ENCODE assay signal across 15 cellular contexts in genomic region chr12:109720152-109720855, GRCh38. TPM values are rescaled to one million over a fixed set of nuclear protein-coding genes. Genes with fewer than 3 reads are reported as not detected.
DNase-seq lines count a peak whose midpoint lies in the region; ATAC-seq, FAIRE-seq and TF ChIP-seq lines count a peak whose summit lies in the region.
"Had no signal": no experiment of that assay in that cellular context is flagged by ENCODE, and none has a peak within 500 bp of the region (broad histone marks: within the 10 kb centered on the region; RNA-seq: fewer than 3 reads in every experiment).

No MANE protein-coding gene starts in this region.

- no peaks in the 10 kb centered on the region for H4K20me1 ChIP-seq in HepG2 (ENCODE audit: insufficient read depth, low read length)

- no peaks in the 10 kb centered on the region for H3K9me3 Mint-ChIP-seq in CD4-positive, alpha-beta T cell
- H3K9me3 Mint-ChIP-seq in T-helper 2 cell treated with Interferon-gamma antibody and Interleukin-4, amounts not matched to agents 5 μg/mL and 100 μg/mL, for 36 hours = no peaks in the 10 kb centered on the region
- H3K9me3 Mint-ChIP-seq: T-cell, type B pancreatic cell had no signal

- ATAC-seq in HepG2 = no peak
- ATAC-seq in CD4-positive, alpha-beta T cell (ENCODE audit: poor library complexity) = no peak
- ATAC-seq: activated CD4-positive, alpha-beta T cell treated with anti-CD3 and anti-CD28 coated beads for 36 hours; T-cell had no signal

- no peaks in the 10 kb centered on the region for H3K4me1 Mint-ChIP-seq in CD4-positive, alpha-beta T cell (ENCODE audit: low read depth)
- H3K4me1 Mint-ChIP-seq in T-helper 2 cell treated with Interferon-gamma antibody and Interleukin-4, amounts not matched to agents 5 μg/mL and 100 μg/mL, for 36 hours (ENCODE audit: low read depth) = peaks cover 2% of the 10 kb centered on the region
- H3K4me1 Mint-ChIP-seq: activated CD4-positive, alpha-beta T cell treated with anti-CD3 and anti-CD28 coated beads for 36 hours; T-cell had no signal

- no peak overlapping the region for H3K4me3 ChIP-seq in HepG2 (replicated peaks in 1 of 3; ENCODE audit: insufficient read depth in 1 of 3, low read depth in 2 of 3, low read length in 3 of 3)
- H3K4me3 ChIP-seq: esophagus squamous epithelium had no signal

- intact Hi-C loops in HepG2 (cut with micrococcal nuclease; ENCODE audit: unreplicated experiment) = no loop called here
- intact Hi-C loops in CD4-positive, alpha-beta T cell (cut with DNase I, micrococcal nuclease) = no loop called here

- H3K9ac ChIP-seq in HepG2 (ENCODE audit: insufficient read depth, low read depth, low read length) = no peak overlapping the region

- TF ChIP-seq EP300 in HepG2 (IDR thresholded peaks at IDR 0.05; ENCODE audit: low read depth in 2 of 2, low read length in 2 of 2) (no peak), HepG2 (CRISPR knock-in tag; IDR thresholded peaks at IDR 0.05; ENCODE audit: borderline replicate concordance) (no peak)

- H3K27ac Mint-ChIP-seq in CD4-positive, alpha-beta T cell = no peak overlapping the region
- H3K27ac Mint-ChIP-seq in T-helper 2 cell treated with Interferon-gamma antibody and Interleukin-4, amounts not matched to agents 5 μg/mL and 100 μg/mL, for 36 hours = no peak overlapping the region
- H3K27ac Mint-ChIP-seq: activated CD4-positive, alpha-beta T cell treated with anti-CD3 and anti-CD28 coated beads for 36 hours; T-cell; type B pancreatic cell had no signal

- H3K36me3 ChIP-seq in HepG2 (replicated peaks in 1 of 2; ENCODE audit: control insufficient read depth in 1 of 2, insufficient read depth in 2 of 2, low read length in 2 of 2) = no peaks in the 10 kb centered on the region; a peak in 1 of 5 replicates
- H3K36me3 ChIP-seq: esophagus squamous epithelium had no signal

- TF ChIP-seq RAD21 in HepG2 (CRISPR knock-in tag; IDR thresholded peaks at IDR 0.05) = no peak

- in situ Hi-C loops in HepG2 (cut with HindIII; ENCODE audit: extremely low pct_ligation_motif_present, low pct_unique_long_range_greater_than_20kb) = no loop called here

- POLR2A ChIA-PET in HepG2 (lab: Yijun Ruan, JAX) = interaction anchor here (0.9 to 1.4 kb wide), 4 partner anchors 13 to 34 kb away, joined by 3 to 5 read pairs (median 3); no protein-coding TSS in a partner anchor
- POLR2A ChIA-PET in CD4-positive, alpha-beta T cell (lab: Charles Lee) = no interaction called here

- H2AFZ ChIP-seq in HepG2 (ENCODE audit: low read length) = no peak overlapping the region

- H3K4me3 Mint-ChIP-seq in CD4-positive, alpha-beta T cell = no peak overlapping the region
- no peak overlapping the region for H3K4me3 Mint-ChIP-seq in T-helper 2 cell treated with Interferon-gamma antibody and Interleukin-4, amounts not matched to agents 5 μg/mL and 100 μg/mL, for 36 hours
- H3K4me3 Mint-ChIP-seq: activated CD4-positive, alpha-beta T cell treated with anti-CD3 and anti-CD28 coated beads for 36 hours; T-cell had no signal

- no peaks in the 10 kb centered on the region for H3K9me3 ChIP-seq in HepG2 (ENCODE audit: low read length)
- no peaks in the 10 kb centered on the region for H3K9me3 ChIP-seq in CD4-positive, alpha-beta T cell (ENCODE audit: control insufficient read depth, low read length)
- H3K9me3 ChIP-seq: esophagus squamous epithelium had no signal

- FAIRE-seq in HepG2 (lab: Jason Lieb, UNC) = no peak
- FAIRE-seq: GM12891 had no signal

- no peaks in the 10 kb centered on the region for H3K36me3 Mint-ChIP-seq in CD4-positive, alpha-beta T cell (ENCODE audit: low read depth)
- H3K36me3 Mint-ChIP-seq in T-helper 2 cell treated with Interferon-gamma antibody and Interleukin-4, amounts not matched to agents 5 μg/mL and 100 μg/mL, for 36 hours (ENCODE audit: low read depth) = no peaks in the 10 kb centered on the region
- H3K36me3 Mint-ChIP-seq: T-cell, type B pancreatic cell had no signal

- 86% methylated on average over 6 of the region's 12 CpGs for WGBS in HepG2 (ENCODE audit: low lambda C conversion rate)

- H3K27ac ChIP-seq in caudate nucleus (ENCODE audit: low read depth, low read length) (peak overlapping the region; percentile 76), HepG2 (ENCODE audit: extremely low read length, insufficient read depth, low read length) (no peak overlapping the region), substantia nigra (ENCODE audit: low read depth, low read length, poor library complexity, severe bottlenecking) (peak overlapping the region; percentile 89)
- no peak overlapping the region for H3K27ac ChIP-seq in CD4-positive, alpha-beta T cell (ENCODE audit: low read depth, low read length)
- H3K27ac ChIP-seq: esophagus squamous epithelium had no signal

- H3K4me2 ChIP-seq in HepG2 (ENCODE audit: low read depth, low read length) = 0 out of 2 replicates have a peak overlapping the region, but pooled peaks have one; percentile 0

- H3K79me2 ChIP-seq in HepG2 (ENCODE audit: insufficient read depth, low read length) = peaks cover 5% of the 10 kb centered on the region

- no TSS peak for BruUV-seq in HepG2 (replicated peaks; lab: Mats Ljungman, UMichigan)

- peak; percentile 9 for DNase-seq in NCI-H146 (lab: John Stamatoyannopoulos, UW)
- DNase-seq in NCI-H146 treated with DMSO at 0.1 percent for 48 hours (lab: John Stamatoyannopoulos, UW; ENCODE audit: unreplicated experiment) = no peak
- peak in 57 of 61 donors; percentile 32 to 90 (median 76) for DNase-seq in caudate nucleus (lab: John Stamatoyannopoulos, UW)
- DNase-seq in HepG2 (ENCODE audit: low spot score) = no peak
- peak in 47 of 49 donors; percentile 20 to 91 (median 75) for DNase-seq in substantia nigra (lab: John Stamatoyannopoulos, UW)
- no peak for DNase-seq in CD4-positive, alpha-beta T cell
- no peak for DNase-seq in erythroblast (lab: John Stamatoyannopoulos, UW)
- DNase-seq in T-helper 2 cell treated with Interferon-gamma antibody and Interleukin-4, amounts not matched to agents 5 μg/mL and 100 μg/mL, for 36 hours (ENCODE audit: low spot score) = no peak
- DNase-seq: activated CD4-positive, alpha-beta T cell treated with anti-CD3 and anti-CD28 coated beads for 36 hours; central memory CD4-positive, alpha-beta T cell; DND-41; esophagus squamous epithelium; T-cell had no signal

- peaks cover 42% of the 10 kb centered on the region for H3K27me3 Mint-ChIP-seq in CD4-positive, alpha-beta T cell
- H3K27me3 Mint-ChIP-seq in T-helper 2 cell treated with Interferon-gamma antibody and Interleukin-4, amounts not matched to agents 5 μg/mL and 100 μg/mL, for 36 hours (ENCODE audit: low read depth) = peaks cover 39% of the 10 kb centered on the region

- no peak for TF ChIP-seq CTCF in HepG2 (CRISPR knock-in tag; IDR thresholded peaks at IDR 0.05)
- no peak for TF ChIP-seq CTCF in CD4-positive, alpha-beta T cell (IDR thresholded peaks at IDR 0.05)

- no peak for TF ChIP-seq POLR2A in HepG2 (IDR thresholded peaks at IDR 0.05; ENCODE audit: insufficient read depth in 1 of 2, low read depth in 2 of 2, low read length in 2 of 2)
- no peak for TF ChIP-seq POLR2A in erythroblast (IDR thresholded peaks at IDR 0.05; ENCODE audit: low read length)

- CTCF ChIA-PET in HepG2 (lab: Yijun Ruan, JAX; ENCODE audit: low intra/inter-chr PET ratio, low total read pairs) = no interaction called here
- CTCF ChIA-PET in CD4-positive, alpha-beta T cell (lab: Charles Lee) = no interaction called here

- H3K27me3 ChIP-seq in HepG2 (ENCODE audit: control insufficient read depth in 1 of 2, insufficient read depth in 2 of 2, low read length in 2 of 2) = no peaks in the 10 kb centered on the region
- peaks cover 19% of the 10 kb centered on the region for H3K27me3 ChIP-seq in CD4-positive, alpha-beta T cell (ENCODE audit: control insufficient read depth, insufficient read depth, low read length)

- H3K4me1 ChIP-seq in HepG2 (ENCODE audit: insufficient read depth, low read length) = peaks cover 79% of the 10 kb centered on the region

TF ChIP-seq in HepG2, 621 proteins besides CTCF, POLR2A, EP300 and RAD21 (continues in another document):
- no peak for TF ChIP-seq CBX1 (IDR thresholded peaks at IDR 0.05; ENCODE audit: low read depth)
- TF ChIP-seq KAT8 (CRISPR knock-in tag; IDR thresholded peaks at IDR 0.05) = no peak
- no peak for TF ChIP-seq TBP (CRISPR knock-in tag; IDR thresholded peaks at IDR 0.05)
- no peak for TF ChIP-seq ZNF335 (CRISPR knock-in tag; IDR thresholded peaks at IDR 0.05)

RNA-seq across cellular contexts. Expression of gene FAM222A, which starts 6.7 kb away (rescaled TPM):
- 7.2 and 9.6 TPM in 2 replicates for total RNA-seq in HepG2 (2016; rRNA removed; fragmentation: Illumina TruSeq; extraction: Trizol)
- total RNA-seq in HepG2 (2016; cell fraction: cytosol; rRNA removed; fragmentation: Illumina TruSeq; extraction: Trizol; ENCODE audit: low read depth) = 1.9 and 2.5 TPM in 2 replicates
- 5.6 and 8.3 TPM in 2 replicates for total RNA-seq in HepG2 (2016; cell fraction: insoluble cytoplasmic fraction; rRNA removed; fragmentation: Illumina TruSeq; extraction: Trizol)
- total RNA-seq in HepG2 (2016; cell fraction: membrane; rRNA removed; fragmentation: Illumina TruSeq; extraction: Trizol) = 7.5 TPM in 2 replicates
- total RNA-seq in HepG2 (2016; cell fraction: nucleus; rRNA removed; fragmentation: Illumina TruSeq; extraction: Trizol) = 7.0 and 7.5 TPM in 2 replicates
- 2.7 and 3.7 TPM in 2 replicates for polyA plus RNA-seq in HepG2 (2011; rRNA removed)
- polyA plus RNA-seq in HepG2 (2011; cell fraction: cytosol; rRNA removed) = 2.0 and 3.0 TPM in 2 replicates
- polyA plus RNA-seq in HepG2 (2011; cell fraction: nucleus; rRNA removed) = 3.8 and 4.7 TPM in 2 replicates
- polyA plus RNA-seq in HepG2 (2012) = 2.5 and 2.9 TPM in 2 replicates
- 2.5 and 2.6 TPM in 2 replicates for polyA plus RNA-seq in HepG2 (2016; cell fraction: cytosol; fragmentation: Illumina TruSeq; extraction: Trizol; ENCODE audit: low read depth)
- 9.4 and 11.8 TPM in 2 replicates for polyA plus RNA-seq in HepG2 (2016; cell fraction: insoluble cytoplasmic fraction; fragmentation: Illumina TruSeq; extraction: Trizol; ENCODE audit: low read depth)
- 8.4 and 9.5 TPM in 2 replicates for polyA plus RNA-seq in HepG2 (2016; cell fraction: membrane; fragmentation: Illumina TruSeq; extraction: Trizol; ENCODE audit: low read depth)
- polyA plus RNA-seq in HepG2 (2016; cell fraction: nucleus; fragmentation: Illumina TruSeq; extraction: Trizol; ENCODE audit: insufficient read depth, low read depth) = 9.3 and 9.9 TPM in 2 replicates
- polyA minus RNA-seq in HepG2 (2011; rRNA and poly(A)+ RNA removed; ENCODE audit: low replicate concordance) = 2.9 and 8.9 TPM in 2 replicates
- polyA minus RNA-seq in HepG2 (2011; cell fraction: cytosol; rRNA and poly(A)+ RNA removed) = 3.6 and 4.0 TPM in 2 replicates
- 7.9 and 8.2 TPM in 2 replicates for polyA minus RNA-seq in HepG2 (2011; cell fraction: nucleus; rRNA and poly(A)+ RNA removed)
- 1 to 10 TPM; 1.1 to 1.7 TPM for total RNA-seq in CD4-positive, alpha-beta T cell

Comparison
In these comparisons a context has a peak if more than half of its experiments do, and no peak if none do; other contexts are left out.
1. DNase-seq: peak in NCI-H146 (single experiment), caudate nucleus (57 of 61) and substantia nigra (47 of 49); none in NCI-H146 treated with DMSO at 0.1 percent for 48 hours (single experiment), HepG2 (single experiment), CD4-positive, alpha-beta T cell (0 of 10), erythroblast (0 of 2) and T-helper 2 cell treated with Interferon-gamma antibody and Interleukin-4, amounts not matched to agents 5 μg/mL and 100 μg/mL, for 36 hours (single experiment).
2. H3K27ac ChIP-seq: peak in caudate nucleus (single experiment) and substantia nigra (single experiment); none in HepG2 (single experiment) and CD4-positive, alpha-beta T cell (single experiment).